In the genomic region with DNA sequence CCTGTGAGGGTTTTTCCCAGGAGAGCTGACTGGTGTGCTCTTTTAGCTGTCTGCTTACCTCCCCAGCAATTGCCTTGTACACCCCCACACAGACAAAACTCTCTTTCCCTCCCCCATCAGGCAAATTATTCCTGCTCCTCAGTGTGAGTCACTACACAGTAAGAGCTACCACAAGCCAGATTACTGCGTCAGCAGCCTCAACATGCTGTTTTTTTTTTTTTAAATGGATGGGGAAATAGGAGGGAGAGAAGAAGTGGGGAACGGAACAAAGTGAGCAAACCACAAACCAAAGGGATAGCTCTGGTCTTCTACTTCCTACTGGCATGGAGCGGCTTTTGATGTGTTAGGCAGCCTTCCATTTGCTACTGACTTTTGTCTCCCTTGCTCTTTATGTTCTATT, we compare ENCODE assay signal across 9 cellular contexts.
A peak's percentile ranks its signal among the peaks of the same experiment; 100 is the strongest.
DNase-seq lines count a peak whose midpoint lies in the region; ATAC-seq, FAIRE-seq and TF ChIP-seq lines count a peak whose summit lies in the region.
"Had no signal": no experiment of that assay in that cellular context is flagged by ENCODE, and none has a peak within 500 bp of the region (broad histone marks: within the 10 kb centered on the region; RNA-seq: fewer than 3 reads in every experiment).

No MANE protein-coding gene starts in this region.

- POLR2A ChIA-PET in WTC11 (lab: Charles Lee): no interaction called here

- TF ChIP-seq CTCF in fibroblast of mammary gland (conservative IDR thresholded peaks at IDR 0.05; ENCODE audit: control insufficient read depth, insufficient read depth, low read depth, low read length): no peak
- TF ChIP-seq CTCF in gastrocnemius medialis (IDR thresholded peaks at IDR 0.05 in 4 of 5, conservative IDR thresholded peaks at IDR 0.05 in 1 of 5): no peak
- no peak for TF ChIP-seq CTCF in WTC11 (IDR thresholded peaks at IDR 0.05)

- intact Hi-C loops in gastrocnemius medialis (cut with DNase I; ENCODE audit: low total_unique reads): loop anchor here (5.0 kb wide), 1 partner anchor 303 kb away; the partner anchor contains the start of gene NXT2

- H3K27me3 ChIP-seq in gastrocnemius medialis: peaks cover 0 to 5% (median 0%) of the 10 kb centered on the region in 3 donors

- ATAC-seq in gastrocnemius medialis (peak; percentile 52 to 83), WTC11 (no peak)

- FAIRE-seq in GM18507 (lab: Jason Lieb, UNC) (peak; percentile 33), RCC 7860 (lab: Jason Lieb, UNC) (peak; percentile 99)
- FAIRE-seq: endometrium had no signal

- DNase-seq in GM18507 (ENCODE audit: extremely low spot score, insufficient read length, low read depth) (no peak), RCC 7860 (ENCODE audit: low spot score) (peak; percentile 90), fibroblast of mammary gland (ENCODE audit: low read depth) (peak; percentile 97), gastrocnemius medialis (peak in 1 of 2 donors; percentile 18), foreskin melanocyte (no peak), COR-L47 (lab: John Stamatoyannopoulos, UW) (no peak), WTC11 (ENCODE audit: low spot score) (no peak), NCI-H1436 (lab: John Stamatoyannopoulos, UW) (no peak)

- H3K4me3 ChIP-seq in fibroblast of mammary gland (ENCODE audit: control insufficient read depth, low read depth, low read length) (no peak overlapping the region), gastrocnemius medialis (no peak overlapping the region)

- no peak overlapping the region for H3K27ac ChIP-seq in gastrocnemius medialis

- TF ChIP-seq POLR2A in gastrocnemius medialis (IDR thresholded peaks at IDR 0.05): no peak

- in situ Hi-C loops in gastrocnemius medialis (cut with MboI; ENCODE audit: low sequenced_read_pairs in 4 of 4): no loop called here

- H3K4me1 Mint-ChIP-seq in WTC11: no peaks in the 10 kb centered on the region

- H3K4me3 Mint-ChIP-seq in WTC11: no peak overlapping the region

- H3K27me3 Mint-ChIP-seq in WTC11 (ENCODE audit: low read depth): no peaks in the 10 kb centered on the region

- no peaks in the 10 kb centered on the region for H3K4me1 ChIP-seq in gastrocnemius medialis

- H3K36me3 ChIP-seq in gastrocnemius medialis: no peaks in the 10 kb centered on the region

- CTCF ChIA-PET in WTC11 (lab: Charles Lee): interaction anchor here (0.7 kb wide), 1 partner anchor 9 kb away, joined by 3 read pairs; no protein-coding TSS in a partner anchor

- no peaks in the 10 kb centered on the region for H3K36me3 Mint-ChIP-seq in WTC11

- H3K27ac Mint-ChIP-seq in WTC11: no peak overlapping the region

- H3K9me3 ChIP-seq in gastrocnemius medialis: no peaks in the 10 kb centered on the region

- H3K9me3 Mint-ChIP-seq in WTC11: 0 out of 2 replicates have a peak, but pooled peaks cover 4% of the 10 kb centered on the region

TF ChIP-seq in WTC11, 78 proteins besides CTCF, POLR2A, EP300 and RAD21 (continues in another document):
- TF ChIP-seq, protein P1, sequence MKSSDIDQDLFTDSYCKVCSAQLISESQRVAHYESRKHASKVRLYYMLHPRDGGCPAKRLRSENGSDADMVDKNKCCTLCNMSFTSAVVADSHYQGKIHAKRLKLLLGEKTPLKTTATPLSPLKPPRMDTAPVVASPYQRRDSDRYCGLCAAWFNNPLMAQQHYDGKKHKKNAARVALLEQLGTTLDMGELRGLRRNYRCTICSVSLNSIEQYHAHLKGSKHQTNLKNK (CRISPR knock-in tag; IDR thresholded peaks at IDR 0.05): no peak
- no peak for TF ChIP-seq ERG (CRISPR knock-in tag; IDR thresholded peaks at IDR 0.05)
- no peak for TF ChIP-seq MYBL2 (CRISPR knock-in tag; IDR thresholded peaks at IDR 0.05)
- TF ChIP-seq RELA (CRISPR knock-in tag; IDR thresholded peaks at IDR 0.05; ENCODE audit: borderline replicate concordance): no peak
- TF ChIP-seq, protein P2, sequence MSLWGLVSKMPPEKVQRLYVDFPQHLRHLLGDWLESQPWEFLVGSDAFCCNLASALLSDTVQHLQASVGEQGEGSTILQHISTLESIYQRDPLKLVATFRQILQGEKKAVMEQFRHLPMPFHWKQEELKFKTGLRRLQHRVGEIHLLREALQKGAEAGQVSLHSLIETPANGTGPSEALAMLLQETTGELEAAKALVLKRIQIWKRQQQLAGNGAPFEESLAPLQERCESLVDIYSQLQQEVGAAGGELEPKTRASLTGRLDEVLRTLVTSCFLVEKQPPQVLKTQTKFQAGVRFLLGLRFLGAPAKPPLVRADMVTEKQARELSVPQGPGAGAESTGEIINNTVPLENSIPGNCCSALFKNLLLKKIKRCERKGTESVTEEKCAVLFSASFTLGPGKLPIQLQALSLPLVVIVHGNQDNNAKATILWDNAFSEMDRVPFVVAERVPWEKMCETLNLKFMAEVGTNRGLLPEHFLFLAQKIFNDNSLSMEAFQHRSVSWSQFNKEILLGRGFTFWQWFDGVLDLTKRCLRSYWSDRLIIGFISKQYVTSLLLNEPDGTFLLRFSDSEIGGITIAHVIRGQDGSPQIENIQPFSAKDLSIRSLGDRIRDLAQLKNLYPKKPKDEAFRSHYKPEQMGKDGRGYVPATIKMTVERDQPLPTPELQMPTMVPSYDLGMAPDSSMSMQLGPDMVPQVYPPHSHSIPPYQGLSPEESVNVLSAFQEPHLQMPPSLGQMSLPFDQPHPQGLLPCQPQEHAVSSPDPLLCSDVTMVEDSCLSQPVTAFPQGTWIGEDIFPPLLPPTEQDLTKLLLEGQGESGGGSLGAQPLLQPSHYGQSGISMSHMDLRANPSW (CRISPR knock-in tag; conservative IDR thresholded peaks at IDR 0.05; ENCODE audit: low read depth): no peak
- no peak for TF ChIP-seq TEAD1 (CRISPR knock-in tag; IDR thresholded peaks at IDR 0.05)
- TF ChIP-seq GABPB1 (CRISPR knock-in tag; IDR thresholded peaks at IDR 0.05): no peak
- TF ChIP-seq ZNF138 (CRISPR knock-in tag; conservative IDR thresholded peaks at IDR 0.05): no peak
- no peak for TF ChIP-seq ZNF425 (CRISPR knock-in tag; conservative IDR thresholded peaks at IDR 0.05)
- no peak for TF ChIP-seq NFE2L1 (CRISPR knock-in tag; IDR thresholded peaks at IDR 0.05)
- TF ChIP-seq, protein P3, sequence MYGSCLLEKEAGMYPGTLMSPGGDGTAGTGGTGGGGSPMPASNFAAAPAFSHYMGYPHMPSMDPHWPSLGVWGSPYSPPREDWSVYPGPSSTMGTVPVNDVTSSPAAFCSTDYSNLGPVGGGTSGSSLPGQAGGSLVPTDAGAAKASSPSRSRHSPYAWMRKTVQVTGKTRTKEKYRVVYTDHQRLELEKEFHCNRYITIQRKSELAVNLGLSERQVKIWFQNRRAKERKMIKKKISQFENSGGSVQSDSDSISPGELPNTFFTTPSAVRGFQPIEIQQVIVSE (CRISPR knock-in tag; IDR thresholded peaks at IDR 0.05; ENCODE audit: borderline replicate concordance): no peak
- TF ChIP-seq, protein P4, sequence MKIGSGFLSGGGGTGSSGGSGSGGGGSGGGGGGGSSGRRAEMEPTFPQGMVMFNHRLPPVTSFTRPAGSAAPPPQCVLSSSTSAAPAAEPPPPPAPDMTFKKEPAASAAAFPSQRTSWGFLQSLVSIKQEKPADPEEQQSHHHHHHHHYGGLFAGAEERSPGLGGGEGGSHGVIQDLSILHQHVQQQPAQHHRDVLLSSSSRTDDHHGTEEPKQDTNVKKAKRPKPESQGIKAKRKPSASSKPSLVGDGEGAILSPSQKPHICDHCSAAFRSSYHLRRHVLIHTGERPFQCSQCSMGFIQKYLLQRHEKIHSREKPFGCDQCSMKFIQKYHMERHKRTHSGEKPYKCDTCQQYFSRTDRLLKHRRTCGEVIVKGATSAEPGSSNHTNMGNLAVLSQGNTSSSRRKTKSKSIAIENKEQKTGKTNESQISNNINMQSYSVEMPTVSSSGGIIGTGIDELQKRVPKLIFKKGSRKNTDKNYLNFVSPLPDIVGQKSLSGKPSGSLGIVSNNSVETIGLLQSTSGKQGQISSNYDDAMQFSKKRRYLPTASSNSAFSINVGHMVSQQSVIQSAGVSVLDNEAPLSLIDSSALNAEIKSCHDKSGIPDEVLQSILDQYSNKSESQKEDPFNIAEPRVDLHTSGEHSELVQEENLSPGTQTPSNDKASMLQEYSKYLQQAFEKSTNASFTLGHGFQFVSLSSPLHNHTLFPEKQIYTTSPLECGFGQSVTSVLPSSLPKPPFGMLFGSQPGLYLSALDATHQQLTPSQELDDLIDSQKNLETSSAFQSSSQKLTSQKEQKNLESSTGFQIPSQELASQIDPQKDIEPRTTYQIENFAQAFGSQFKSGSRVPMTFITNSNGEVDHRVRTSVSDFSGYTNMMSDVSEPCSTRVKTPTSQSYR (CRISPR knock-in tag; IDR thresholded peaks at IDR 0.05): no peak
- TF ChIP-seq GRHL2 (CRISPR knock-in tag; IDR thresholded peaks at IDR 0.05; ENCODE audit: insufficient replicate concordance, severe bottlenecking): no peak
- TF ChIP-seq FOXJ3 (CRISPR knock-in tag; IDR thresholded peaks at IDR 0.05; ENCODE audit: borderline replicate concordance): no peak
- TF ChIP-seq EMX1 (CRISPR knock-in tag; IDR thresholded peaks at IDR 0.05): no peak
- TF ChIP-seq FOXP1 (CRISPR knock-in tag; IDR thresholded peaks at IDR 0.05; ENCODE audit: borderline replicate concordance): no peak

Comparison
In these comparisons a context has a peak if more than half of its experiments do, and no peak if none do; other contexts are left out.
1. DNase-seq: peak in RCC 7860 (single experiment) and fibroblast of mammary gland (single experiment); none in GM18507 (single experiment), foreskin melanocyte (single experiment), COR-L47 (single experiment), WTC11 (single experiment) and NCI-H1436 (single experiment).